ENCODE assay signal across 8 cellular contexts in genomic region chr6:156686429-156686939, GRCh38.
DNase-seq lines count a peak whose midpoint lies in the region; ATAC-seq and TF ChIP-seq lines count a peak whose summit lies in the region.

No MANE protein-coding gene starts in this region.

- H3K14ac ChIP-seq in trophoblast cell (ENCODE audit: low read length): peak overlapping the region; percentile 74

- peaks cover 11% of the 10 kb centered on the region for H3K79me1 ChIP-seq in trophoblast cell (ENCODE audit: low read length)

- H2AK5ac ChIP-seq in trophoblast cell (ENCODE audit: low read length): no peak overlapping the region

- H2BK12ac ChIP-seq in trophoblast cell (ENCODE audit: low read length): no peak overlapping the region

- H3K27ac ChIP-seq in adrenal gland (peak overlapping the region; percentile 97 to 100 (median 98)), heart right ventricle (peak overlapping the region; percentile 87 to 100 (median 98)), trophoblast cell (ENCODE audit: low read depth, low read length) (peak overlapping the region; percentile 98)

- no peaks in the 10 kb centered on the region for H3K36me3 ChIP-seq in NT2/D1 (ENCODE audit: insufficient read depth, insufficient read length, low read length)
- no peaks in the 10 kb centered on the region for H3K36me3 ChIP-seq in adrenal gland (replicated peaks in 1 of 2)
- H3K36me3 ChIP-seq in heart right ventricle: no peaks in the 10 kb centered on the region
- no peaks in the 10 kb centered on the region for H3K36me3 ChIP-seq in trophoblast cell (ENCODE audit: control insufficient read depth in 1 of 2, insufficient read depth in 2 of 2, low read length in 2 of 2)

- no peaks in the 10 kb centered on the region for H3K9me3 Mint-ChIP-seq in activated CD8-positive, alpha-beta memory T cell treated with anti-CD3 and anti-CD28 coated beads, Interleukin-2, amount 10 ng/mL, durations not matched to agents 7 days and 5 days (ENCODE audit: low read depth)

- H3K79me2 ChIP-seq in trophoblast cell (ENCODE audit: control insufficient read depth, insufficient read depth, low read length, poor library complexity): peaks cover 5% of the 10 kb centered on the region

- no peaks in the 10 kb centered on the region for H3K9me3 ChIP-seq in NT2/D1 (ENCODE audit: insufficient read depth, low read length)
- H3K9me3 ChIP-seq in adrenal gland (replicated peaks in 1 of 3): no peaks in the 10 kb centered on the region
- no peaks in the 10 kb centered on the region for H3K9me3 ChIP-seq in heart right ventricle
- H3K9me3 ChIP-seq in trophoblast cell (ENCODE audit: insufficient read depth, low read depth, low read length): no peaks in the 10 kb centered on the region

- H2BK5ac ChIP-seq in trophoblast cell (ENCODE audit: low read depth, low read length, poor library complexity): peak overlapping the region; percentile 98

- WGBS in adrenal gland, 4 donors: 0 to 1% (median 0%) methylated on average over 11 of the region's 11 CpGs
- WGBS in heart right ventricle, 2 donors: 0% methylated on average over 11 of the region's 11 CpGs
- WGBS in trophoblast cell (ENCODE audit: extremely low coverage, insufficient coverage, insufficient read length): no CpG with 5 or more reads among the region's 11 CpGs

- H4K12ac ChIP-seq in trophoblast cell (ENCODE audit: low read depth, low read length): peak overlapping the region; percentile 97

- H3K18ac ChIP-seq in trophoblast cell (ENCODE audit: low read length): peak overlapping the region; percentile 98

- peak overlapping the region; percentile 86 for H3K9ac ChIP-seq in NT2/D1 (ENCODE audit: insufficient read length, low read depth)
- H3K9ac ChIP-seq in trophoblast cell (ENCODE audit: low read length): peak overlapping the region; percentile 87

- intact Hi-C loops in adrenal gland (cut with DNase I) (loop anchor here (5.0 to 10.0 kb wide), 3 partner anchors 91 to 266 kb away; partner anchors contain the start of gene ARID1B (in 1 of the 2)), heart right ventricle (cut with DNase I) (loop anchor here in 9 of 10 donors (2.0 to 10.0 kb wide), 17 partner anchors 34 to 588 kb away; partner anchors contain the start of gene ARID1B (in 4 of the 9))

- peak overlapping the region; percentile 80 for H3K4me3 Mint-ChIP-seq in activated CD8-positive, alpha-beta memory T cell treated with anti-CD3 and anti-CD28 coated beads, Interleukin-2, amount 10 ng/mL, durations not matched to agents 7 days and 5 days

- no peak for TF ChIP-seq POLR2A in adrenal gland (IDR thresholded peaks at IDR 0.05)

- H2BK120ac ChIP-seq in trophoblast cell (ENCODE audit: insufficient read depth, low read length, poor library complexity): peak overlapping the region; percentile 87

- DNase-seq in activated CD8-positive, alpha-beta memory T cell treated with anti-CD3 and anti-CD28 coated beads, Interleukin-2, amount 10 ng/mL, durations not matched to agents 7 days and 5 days: peak; percentile 55
- DNase-seq in activated CD8-positive, alpha-beta memory T cell treated with anti-CD3 and anti-CD28 coated beads for 24 hours: no peak
- DNase-seq in HUDEP-2 (lab: John Stamatoyannopoulos, UW; ENCODE audit: unreplicated experiment in 76 of 76): peak in 40 of 76 experiments; percentile 28 to 80 (median 58)
- peak; percentile 23 for DNase-seq in NT2/D1 (ENCODE audit: low read depth, low spot score)
- DNase-seq in adrenal gland: peak in 5 of 7 donors; percentile 31 to 79 (median 56)
- DNase-seq in heart right ventricle: peak; percentile 17 to 21
- DNase-seq in trophoblast cell: peak; percentile 23 to 55

- no peak overlapping the region for H3K23ac ChIP-seq in trophoblast cell (ENCODE audit: low read length)

- H4K91ac ChIP-seq in trophoblast cell (ENCODE audit: low read depth, low read length): peak overlapping the region; percentile 99

- TF ChIP-seq CTCF in adrenal gland (IDR thresholded peaks at IDR 0.05): peak in 5 of 6 experiments; percentile 30 to 82 (median 53)
- peak in 6 of 9 donors; percentile 20 to 56 (median 45) for TF ChIP-seq CTCF in heart right ventricle (IDR thresholded peaks at IDR 0.05)

- H3K36me3 Mint-ChIP-seq in activated CD8-positive, alpha-beta memory T cell treated with anti-CD3 and anti-CD28 coated beads, Interleukin-2, amount 10 ng/mL, durations not matched to agents 7 days and 5 days: no peaks in the 10 kb centered on the region

- peak overlapping the region; percentile 97 for H3K4ac ChIP-seq in trophoblast cell (ENCODE audit: low read depth, low read length)

- H3K4me1 Mint-ChIP-seq in activated CD8-positive, alpha-beta memory T cell treated with anti-CD3 and anti-CD28 coated beads, Interleukin-2, amount 10 ng/mL, durations not matched to agents 7 days and 5 days: peaks cover 12% of the 10 kb centered on the region

- ATAC-seq in activated CD8-positive, alpha-beta memory T cell treated with anti-CD3 and anti-CD28 coated beads, Interleukin-2, amount 10 ng/mL, durations not matched to agents 7 days and 5 days: peak; percentile 40
- ATAC-seq in heart right ventricle (peak; percentile 34 to 76 (median 64)), GM21576 (IDR thresholded peaks at IDR 0.05; ENCODE audit: unreplicated experiment) (no peak)

- CTCF ChIA-PET in activated CD8-positive, alpha-beta memory T cell treated with anti-CD3 and anti-CD28 coated beads, Interleukin-2, amount 10 ng/mL, durations not matched to agents 7 days and 5 days (lab: Charles Lee): interaction anchor here (1.0 to 2.4 kb wide), 3 partner anchors 90 to 498 kb away, joined by 3 to 9 read pairs (median 5); partner anchors contain the start of gene ARID1B

- peak overlapping the region; percentile 94 for H3K4me2 ChIP-seq in trophoblast cell (ENCODE audit: low read length)

- H3K27me3 ChIP-seq in NT2/D1 (ENCODE audit: insufficient read depth, insufficient read length): no peaks in the 10 kb centered on the region
- no peaks in the 10 kb centered on the region for H3K27me3 ChIP-seq in adrenal gland
- H3K27me3 ChIP-seq in heart right ventricle: no peaks in the 10 kb centered on the region
- H3K27me3 ChIP-seq in trophoblast cell (ENCODE audit: insufficient read depth, low read length): no peaks in the 10 kb centered on the region

- H3K4me1 ChIP-seq in NT2/D1 (ENCODE audit: insufficient read depth, insufficient read length): no peaks in the 10 kb centered on the region
- H3K4me1 ChIP-seq in adrenal gland (replicated peaks in 1 of 2): peaks cover 6 to 15% of the 10 kb centered on the region in 2 donors
- peaks cover 0 to 19% (median 11%) of the 10 kb centered on the region in 9 donors for H3K4me1 ChIP-seq in heart right ventricle
- peaks cover 4 to 5% of the 10 kb centered on the region in 2 experiments for H3K4me1 ChIP-seq in trophoblast cell (ENCODE audit: control insufficient read depth in 1 of 2, insufficient read depth in 2 of 2, low read length in 2 of 2)

- H3K27ac Mint-ChIP-seq in activated CD8-positive, alpha-beta memory T cell treated with anti-CD3 and anti-CD28 coated beads, Interleukin-2, amount 10 ng/mL, durations not matched to agents 7 days and 5 days: peak overlapping the region; percentile 86

- H3K4me3 ChIP-seq in NT2/D1 (ENCODE audit: insufficient read length, low read depth) (peak overlapping the region; percentile 66), adrenal gland (peak overlapping the region in 3 of 4 donors; percentile 68 to 86 (median 76)), heart right ventricle (peak overlapping the region; percentile 55 to 92 (median 72)), trophoblast cell (ENCODE audit: low read depth, low read length) (peak overlapping the region; percentile 93)

- peak overlapping the region; percentile 98 for H4K8ac ChIP-seq in trophoblast cell (ENCODE audit: low read depth, low read length)

- peak overlapping the region; percentile 70 for H2AFZ ChIP-seq in trophoblast cell (ENCODE audit: insufficient read depth, low read length, poor library complexity)

- peaks cover 8% of the 10 kb centered on the region for H3K27me3 Mint-ChIP-seq in activated CD8-positive, alpha-beta memory T cell treated with anti-CD3 and anti-CD28 coated beads, Interleukin-2, amount 10 ng/mL, durations not matched to agents 7 days and 5 days
